In the genomic region with DNA sequence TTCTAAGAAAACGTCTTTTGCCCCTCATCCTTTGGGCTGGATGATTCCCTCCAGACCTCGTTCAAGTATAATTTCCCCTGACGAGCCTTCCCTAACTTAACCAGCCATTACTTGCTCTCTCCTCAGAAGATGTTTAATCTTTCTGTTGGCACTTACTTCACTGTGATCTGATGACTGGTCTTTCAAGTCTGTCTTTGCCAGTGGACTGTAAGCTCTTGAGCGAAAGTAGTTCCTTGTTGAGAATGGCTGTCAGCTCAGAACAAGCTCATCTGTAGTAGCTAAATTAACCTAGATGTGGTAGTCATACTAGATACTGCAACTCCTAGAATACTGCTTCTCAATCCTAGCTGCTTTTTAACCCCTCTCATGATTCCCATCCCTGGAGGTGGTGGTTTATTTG, we compare ENCODE assay signal across 19 cellular contexts.
DNase-seq lines count a peak whose midpoint lies in the region; ATAC-seq, FAIRE-seq and TF ChIP-seq lines count a peak whose summit lies in the region.
"Had no signal": no experiment of that assay in that cellular context is flagged by ENCODE, and none has a peak within 500 bp of the region (broad histone marks: within the 10 kb centered on the region; RNA-seq: fewer than 3 reads in every experiment).

No MANE protein-coding gene starts in this region.

- peaks cover 19% of the 10 kb centered on the region for H3K4me1 ChIP-seq in keratinocyte (ENCODE audit: control insufficient read depth, extremely low read depth, insufficient read depth, low read length)
- H3K4me1 ChIP-seq: HAP-1 had no signal

- peak overlapping the region; percentile 46 for H3K27ac Mint-ChIP-seq in activated CD4-positive, alpha-beta T cell treated with anti-CD3 and anti-CD28 coated beads, Interleukin-2, amount 10 ng/mL, durations not matched to agents 7 days and 5 days
- H3K27ac Mint-ChIP-seq: B cell; CD8-positive, alpha-beta T cell had no signal

- no peak overlapping the region for H3K9ac ChIP-seq in keratinocyte (ENCODE audit: control insufficient read depth, extremely low read depth, insufficient read depth, low read length)
- H3K9ac ChIP-seq: BLaER1 treated with 17β-estradiol and CSF1 and Interleukin-3, amounts not matched to agents 10 nM and 100 nM; GM23248 had no signal

- H2AFZ ChIP-seq in keratinocyte (ENCODE audit: control insufficient read depth, low read length), result no peak overlapping the region
- H2AFZ ChIP-seq: GM23248 had no signal

- H3K27me3 Mint-ChIP-seq in activated CD4-positive, alpha-beta T cell treated with anti-CD3 and anti-CD28 coated beads, Interleukin-2, amount 10 ng/mL, durations not matched to agents 7 days and 5 days, result no peaks in the 10 kb centered on the region
- H3K27me3 Mint-ChIP-seq: B cell had no signal

- no peak overlapping the region for H3K4me2 ChIP-seq in keratinocyte (ENCODE audit: control insufficient read depth, extremely low read depth, insufficient read depth, low read depth, low read length)
- H3K4me2 ChIP-seq: BLaER1 treated with 17β-estradiol and CSF1 and Interleukin-3, amounts not matched to agents 10 nM and 100 nM had no signal

- peaks cover 5% of the 10 kb centered on the region for H3K4me1 Mint-ChIP-seq in activated CD4-positive, alpha-beta T cell treated with anti-CD3 and anti-CD28 coated beads, Interleukin-2, amount 10 ng/mL, durations not matched to agents 7 days and 5 days
- H3K4me1 Mint-ChIP-seq: B cell had no signal

- dilution Hi-C loops in keratinocyte (cut with MboI; ENCODE audit: extremely low pct_ligation_motif_present, low sequenced_read_pairs), result no loop called here

- no peak overlapping the region for H3K4me3 Mint-ChIP-seq in activated CD4-positive, alpha-beta T cell treated with anti-CD3 and anti-CD28 coated beads, Interleukin-2, amount 10 ng/mL, durations not matched to agents 7 days and 5 days
- H3K4me3 Mint-ChIP-seq: B cell; CD8-positive, alpha-beta T cell had no signal

- no peaks in the 10 kb centered on the region for H3K9me3 Mint-ChIP-seq in activated CD4-positive, alpha-beta T cell treated with anti-CD3 and anti-CD28 coated beads, Interleukin-2, amount 10 ng/mL, durations not matched to agents 7 days and 5 days
- H3K9me3 Mint-ChIP-seq: CD8-positive, alpha-beta T cell had no signal

- H3K27ac ChIP-seq in keratinocyte (ENCODE audit: control insufficient read depth, insufficient read depth, low read length) (no peak overlapping the region), skin epidermis (peak overlapping the region in 11 of 21 experiments; percentile 2 to 70 (median 50))
- H3K27ac ChIP-seq: 22Rv1; BLaER1 treated with 17β-estradiol and CSF1 and Interleukin-3, amounts not matched to agents 10 nM and 100 nM; GM23248 had no signal

- POLR2A ChIA-PET in activated CD4-positive, alpha-beta T cell treated with anti-CD3 and anti-CD28 coated beads, Interleukin-2, amount 10 ng/mL, durations not matched to agents 7 days and 5 days (lab: Charles Lee), result no interaction called here

- intact Hi-C loops in left ventricle myocardium superior (cut with micrococcal nuclease), result no loop called here

- FAIRE-seq in keratinocyte (lab: Jason Lieb, UNC) (peak; percentile 58), HTR-8/SVneo (lab: Jason Lieb, UNC) (no peak)
- FAIRE-seq: GM12878, GM19239 had no signal

- H3K27me3 ChIP-seq in keratinocyte (ENCODE audit: control insufficient read depth, extremely low read depth, insufficient read depth, low read length), result no peaks in the 10 kb centered on the region
- H3K27me3 ChIP-seq: BLaER1 treated with 17β-estradiol and CSF1 and Interleukin-3, amounts not matched to agents 10 nM and 100 nM had no signal

- no peaks in the 10 kb centered on the region for H3K9me1 ChIP-seq in keratinocyte (ENCODE audit: control insufficient read depth, extremely low read depth, insufficient read depth, low read length)

- ATAC-seq in left ventricle myocardium superior, result no peak
- no peak for ATAC-seq in omental fat pad (ENCODE audit: low FRiP score)
- ATAC-seq: CD8-positive, alpha-beta T cell; GM12878 had no signal

- no peaks in the 10 kb centered on the region for H3K36me3 ChIP-seq in keratinocyte (ENCODE audit: control insufficient read depth in 2 of 2, extremely low read depth in 1 of 2, insufficient read depth in 2 of 2, low read length in 2 of 2)
- H3K36me3 ChIP-seq: HAP-1 had no signal

- no peak for TF ChIP-seq CTCF in keratinocyte (optimal IDR thresholded peaks at IDR 0.05 in 1 of 3, IDR thresholded peaks at IDR 0.05 in 1 of 3, conservative IDR thresholded peaks at IDR 0.05 in 1 of 3; ENCODE audit: extremely low read depth in 1 of 3, insufficient read depth in 2 of 3, low read length in 3 of 3)
- no peak for TF ChIP-seq CTCF in omental fat pad (IDR thresholded peaks at IDR 0.05)

- no peaks in the 10 kb centered on the region for H3K9me3 ChIP-seq in keratinocyte (ENCODE audit: control insufficient read depth, low read depth, low read length)
- H3K9me3 ChIP-seq: BLaER1 treated with 17β-estradiol and CSF1 and Interleukin-3, amounts not matched to agents 10 nM and 100 nM; HAP-1 had no signal

- H3K79me2 ChIP-seq in keratinocyte (ENCODE audit: control insufficient read depth, insufficient read depth, low read length), result no peaks in the 10 kb centered on the region

- H3K36me3 Mint-ChIP-seq in activated CD4-positive, alpha-beta T cell treated with anti-CD3 and anti-CD28 coated beads, Interleukin-2, amount 10 ng/mL, durations not matched to agents 7 days and 5 days (ENCODE audit: low read depth), result no peaks in the 10 kb centered on the region
- H3K36me3 Mint-ChIP-seq: CD8-positive, alpha-beta T cell had no signal

- H3K4me3 ChIP-seq in keratinocyte (ENCODE audit: control insufficient read depth in 2 of 3, extremely low read depth in 1 of 3, insufficient read depth in 2 of 3, low read depth in 1 of 3, low read length in 3 of 3), result no peak overlapping the region
- no peak overlapping the region for H3K4me3 ChIP-seq in skin epidermis
- H3K4me3 ChIP-seq: BLaER1 treated with 17β-estradiol and CSF1 and Interleukin-3, amounts not matched to agents 10 nM and 100 nM; GM12878; GM23248; HAP-1 had no signal

- H4K20me1 ChIP-seq in keratinocyte (ENCODE audit: control insufficient read depth, extremely low read depth, insufficient read depth, low read length), result no peaks in the 10 kb centered on the region
- H4K20me1 ChIP-seq: BLaER1 treated with 17β-estradiol and CSF1 and Interleukin-3, amounts not matched to agents 10 nM and 100 nM had no signal

- CTCF ChIA-PET in activated CD4-positive, alpha-beta T cell treated with anti-CD3 and anti-CD28 coated beads, Interleukin-2, amount 10 ng/mL, durations not matched to agents 7 days and 5 days (lab: Charles Lee), result no interaction called here

- no peak for DNase-seq in activated CD4-positive, alpha-beta T cell treated with anti-CD3 and anti-CD28 coated beads, Interleukin-2, amount 10 ng/mL, durations not matched to agents 7 days and 5 days
- no peak for DNase-seq in activated CD4-positive, alpha-beta T cell treated with anti-CD3 and anti-CD28 coated beads for 4 hours
- DNase-seq in keratinocyte (ENCODE audit: low read depth, low spot score) (no peak), HTR-8/SVneo (ENCODE audit: insufficient read length, low spot score) (no peak), left ventricle myocardium superior (no peak), omental fat pad (ENCODE audit: low spot score) (no peak)
- DNase-seq: CD8-positive, alpha-beta T cell; DMS 273 treated with DMSO at 0.1 percent for 48 hours; DMS53; DND-41; EL; GM23248 had no signal
